ENCODE assay signal across 1 cellular context in the genomic region with DNA sequence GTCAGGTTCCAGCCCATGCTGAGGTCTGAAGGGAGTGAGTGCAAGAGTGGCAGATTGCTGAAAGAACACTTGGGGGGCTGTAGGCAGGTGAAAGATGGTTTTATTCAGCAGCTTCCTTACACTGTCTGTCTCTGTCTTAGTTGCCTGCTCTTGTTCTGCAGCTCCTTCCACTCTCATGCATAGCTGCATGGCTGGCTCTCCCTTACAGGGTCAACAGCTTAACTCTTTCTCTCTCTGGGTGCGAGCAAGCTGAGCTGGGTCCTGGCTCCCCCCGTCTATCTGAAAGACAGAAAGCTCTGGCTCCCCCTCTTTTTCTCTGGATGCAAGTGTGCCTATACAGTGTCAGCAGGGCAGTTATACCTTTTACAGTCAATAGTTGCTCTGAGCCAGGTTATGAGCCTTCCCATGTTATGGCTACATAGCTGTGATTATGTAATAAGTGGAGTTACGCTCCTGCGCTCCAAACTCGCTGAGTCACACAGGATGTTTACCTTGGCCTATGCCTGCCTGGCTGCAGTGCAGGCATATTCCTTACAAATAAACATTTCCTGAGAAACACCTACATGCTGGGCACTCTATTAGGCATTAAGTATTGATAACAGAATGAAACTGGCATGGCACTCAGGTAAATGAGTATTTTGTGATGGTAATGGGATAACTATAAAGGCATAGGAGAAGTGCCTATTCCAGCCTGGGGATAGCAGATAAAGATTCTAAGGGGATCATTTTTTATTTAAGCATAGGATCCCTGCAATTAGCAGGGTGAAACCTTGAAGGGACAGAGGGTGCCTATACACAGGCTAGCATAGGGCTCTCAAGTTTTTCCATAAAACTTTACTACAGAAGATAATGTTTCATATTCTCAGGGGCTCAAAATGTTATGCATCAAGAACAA.
TF ChIP-seq lines count a peak whose summit lies in the region.

No MANE protein-coding gene starts in this region.

TF ChIP-seq in A549, 52 proteins besides CTCF, POLR2A, EP300 and RAD21 (continued from another document):
- TF ChIP-seq, protein P1, sequence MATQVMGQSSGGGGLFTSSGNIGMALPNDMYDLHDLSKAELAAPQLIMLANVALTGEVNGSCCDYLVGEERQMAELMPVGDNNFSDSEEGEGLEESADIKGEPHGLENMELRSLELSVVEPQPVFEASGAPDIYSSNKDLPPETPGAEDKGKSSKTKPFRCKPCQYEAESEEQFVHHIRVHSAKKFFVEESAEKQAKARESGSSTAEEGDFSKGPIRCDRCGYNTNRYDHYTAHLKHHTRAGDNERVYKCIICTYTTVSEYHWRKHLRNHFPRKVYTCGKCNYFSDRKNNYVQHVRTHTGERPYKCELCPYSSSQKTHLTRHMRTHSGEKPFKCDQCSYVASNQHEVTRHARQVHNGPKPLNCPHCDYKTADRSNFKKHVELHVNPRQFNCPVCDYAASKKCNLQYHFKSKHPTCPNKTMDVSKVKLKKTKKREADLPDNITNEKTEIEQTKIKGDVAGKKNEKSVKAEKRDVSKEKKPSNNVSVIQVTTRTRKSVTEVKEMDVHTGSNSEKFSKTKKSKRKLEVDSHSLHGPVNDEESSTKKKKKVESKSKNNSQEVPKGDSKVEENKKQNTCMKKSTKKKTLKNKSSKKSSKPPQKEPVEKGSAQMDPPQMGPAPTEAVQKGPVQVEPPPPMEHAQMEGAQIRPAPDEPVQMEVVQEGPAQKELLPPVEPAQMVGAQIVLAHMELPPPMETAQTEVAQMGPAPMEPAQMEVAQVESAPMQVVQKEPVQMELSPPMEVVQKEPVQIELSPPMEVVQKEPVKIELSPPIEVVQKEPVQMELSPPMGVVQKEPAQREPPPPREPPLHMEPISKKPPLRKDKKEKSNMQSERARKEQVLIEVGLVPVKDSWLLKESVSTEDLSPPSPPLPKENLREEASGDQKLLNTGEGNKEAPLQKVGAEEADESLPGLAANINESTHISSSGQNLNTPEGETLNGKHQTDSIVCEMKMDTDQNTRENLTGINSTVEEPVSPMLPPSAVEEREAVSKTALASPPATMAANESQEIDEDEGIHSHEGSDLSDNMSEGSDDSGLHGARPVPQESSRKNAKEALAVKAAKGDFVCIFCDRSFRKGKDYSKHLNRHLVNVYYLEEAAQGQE (IDR thresholded peaks at IDR 0.05): no peak
- TF ChIP-seq MAFK (IDR thresholded peaks at IDR 0.05; ENCODE audit: partially characterized antibody) (peak; percentile 77), HOXB13 (CRISPR knock-in tag; IDR thresholded peaks at IDR 0.05; ENCODE audit: low read depth) (no peak), CEBPB (IDR thresholded peaks at IDR 0.05) (peak; percentile 68 to 93), FOSL2 (IDR thresholded peaks at IDR 0.05) (no peak; the same call in 1 of the 2 replicates), FOSL2 (CRISPR knock-in tag; IDR thresholded peaks at IDR 0.05) (peak; percentile 79), KDM5A (IDR thresholded peaks at IDR 0.05) (no peak), GATA3 (IDR thresholded peaks at IDR 0.05; ENCODE audit: borderline replicate concordance) (peak; percentile 17; the same call in 1 of the 2 replicates), CHD2 (IDR thresholded peaks at IDR 0.05; ENCODE audit: low read length, partially characterized antibody) (no peak), FOXS1 (CRISPR knock-in tag; IDR thresholded peaks at IDR 0.05) (peak; percentile 90), NFE2L2 (conservative IDR thresholded peaks at IDR 0.05; ENCODE audit: low read length) (peak; percentile 69), BHLHE40 (IDR thresholded peaks at IDR 0.05; ENCODE audit: low read depth, low read length) (no peak), MYC (IDR thresholded peaks at IDR 0.05; ENCODE audit: borderline replicate concordance, low read length) (no peak), TP53 (CRISPR knock-in tag; IDR thresholded peaks at IDR 0.05) (no peak), JUN (IDR thresholded peaks at IDR 0.05) (0 out of 5 replicates have a peak, but pooled peaks of 1 of the 2 experiments have one; percentile 37), JUNB (IDR thresholded peaks at IDR 0.05) (peak; percentile 53; the same call in 1 of the 2 replicates)
